ENCODE assay signal across 8 cellular contexts in the genomic region with DNA sequence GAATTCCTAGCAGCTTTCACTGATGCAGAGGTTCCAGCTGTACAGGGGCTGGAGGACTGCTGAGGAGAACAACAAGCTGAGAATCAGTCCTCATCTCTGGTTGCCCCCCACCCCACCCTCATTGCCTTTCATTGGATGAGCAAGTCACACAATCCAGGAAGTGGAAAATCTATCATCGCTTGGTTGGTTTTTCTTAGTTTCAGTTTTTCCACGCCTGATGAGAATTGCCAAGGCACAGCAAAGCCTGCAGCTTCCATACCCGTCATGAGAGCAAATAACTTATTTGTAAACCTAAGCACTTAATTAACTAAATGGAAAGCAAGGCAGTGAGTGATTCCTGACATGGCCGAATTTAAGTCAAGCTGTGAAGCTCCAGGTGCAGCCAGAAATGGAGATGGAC.
DNase-seq lines count a peak whose midpoint lies in the region; ATAC-seq lines count a peak whose summit lies in the region.

No MANE protein-coding gene starts in this region.

- no peaks in the 10 kb centered on the region for H3K27me3 Mint-ChIP-seq in activated naive CD4-positive, alpha-beta T cell treated with anti-CD3 and anti-CD28 coated beads, Interleukin-2, amount 10 ng/mL, durations not matched to agents 7 days and 5 days

- CTCF ChIA-PET in activated naive CD4-positive, alpha-beta T cell treated with anti-CD3 and anti-CD28 coated beads, Interleukin-2, amount 10 ng/mL, durations not matched to agents 7 days and 5 days (lab: Charles Lee), result interaction anchor here (1.0 to 1.6 kb wide), 3 partner anchors 16 to 52 kb away, joined by 3 to 5 read pairs (median 4); no protein-coding TSS in a partner anchor

- peak; percentile 73 for DNase-seq in ACHN
- DNase-seq in MV-4-11 (lab: John Stamatoyannopoulos, UW), result peak; percentile 27
- peak; percentile 57 for DNase-seq in activated naive CD4-positive, alpha-beta T cell treated with anti-CD3 and anti-CD28 coated beads, Interleukin-2, amount 10 ng/mL, durations not matched to agents 7 days and 5 days
- DNase-seq in NCI-H524 (lab: John Stamatoyannopoulos, UW), result no peak

- H3K4me3 Mint-ChIP-seq in activated naive CD4-positive, alpha-beta T cell treated with anti-CD3 and anti-CD28 coated beads, Interleukin-2, amount 10 ng/mL, durations not matched to agents 7 days and 5 days, result peak overlapping the region; percentile 72

- H3K4me1 Mint-ChIP-seq in activated naive CD4-positive, alpha-beta T cell treated with anti-CD3 and anti-CD28 coated beads, Interleukin-2, amount 10 ng/mL, durations not matched to agents 7 days and 5 days, result peaks cover 20% of the 10 kb centered on the region

- no peaks in the 10 kb centered on the region for H3K27me3 ChIP-seq in muscle layer of duodenum (ENCODE audit: low read depth, low read length)

- H3K27ac Mint-ChIP-seq in activated naive CD4-positive, alpha-beta T cell treated with anti-CD3 and anti-CD28 coated beads, Interleukin-2, amount 10 ng/mL, durations not matched to agents 7 days and 5 days, result peak overlapping the region; percentile 87

- no peaks in the 10 kb centered on the region for H3K9me3 Mint-ChIP-seq in activated naive CD4-positive, alpha-beta T cell treated with anti-CD3 and anti-CD28 coated beads, Interleukin-2, amount 10 ng/mL, durations not matched to agents 7 days and 5 days

- H3K9me3 ChIP-seq in muscle layer of duodenum (ENCODE audit: control insufficient read depth in 1 of 2, low read length in 2 of 2), result no peaks in the 10 kb centered on the region

- no peak for ATAC-seq in GM21526 (IDR thresholded peaks at IDR 0.05; ENCODE audit: low FRiP score, unreplicated experiment)
- ATAC-seq in GM18498 (IDR thresholded peaks at IDR 0.05; ENCODE audit: unreplicated experiment), result no peak
- ATAC-seq in HG02885 (IDR thresholded peaks at IDR 0.05; ENCODE audit: poor library complexity, unreplicated experiment), result no peak

- peak overlapping the region; percentile 14 to 52 for H3K4me3 ChIP-seq in muscle layer of duodenum (ENCODE audit: low read depth in 1 of 2, low read length in 2 of 2)

- H3K4me1 ChIP-seq in muscle layer of duodenum (ENCODE audit: control insufficient read depth in 1 of 2, insufficient read depth in 2 of 2, low read length in 2 of 2), result no peaks in the 10 kb centered on the region

- no peaks in the 10 kb centered on the region for H3K36me3 ChIP-seq in muscle layer of duodenum (ENCODE audit: control insufficient read depth in 1 of 2, insufficient read depth in 2 of 2, low read length in 2 of 2)

- in situ Hi-C loops in ACHN (cut with HindIII; ENCODE audit: low pct_ligation_motif_present, low pct_unique_long_range_greater_than_20kb, low sequenced_read_pairs), result no loop called here

- peaks cover 5% of the 10 kb centered on the region for H3K36me3 Mint-ChIP-seq in activated naive CD4-positive, alpha-beta T cell treated with anti-CD3 and anti-CD28 coated beads, Interleukin-2, amount 10 ng/mL, durations not matched to agents 7 days and 5 days

- no peak overlapping the region for H3K27ac ChIP-seq in muscle layer of duodenum (ENCODE audit: low read length)

Comparison
In these comparisons a context has a peak if more than half of its experiments do, and no peak if none do; other contexts are left out.
1. DNase-seq: peak in ACHN (single experiment), MV-4-11 (single experiment) and activated naive CD4-positive, alpha-beta T cell treated with anti-CD3 and anti-CD28 coated beads, Interleukin-2, amount 10 ng/mL, durations not matched to agents 7 days and 5 days (single experiment); none in NCI-H524 (0 of 2).